ENCODE assay signal across 18 cellular contexts in the genomic region with DNA sequence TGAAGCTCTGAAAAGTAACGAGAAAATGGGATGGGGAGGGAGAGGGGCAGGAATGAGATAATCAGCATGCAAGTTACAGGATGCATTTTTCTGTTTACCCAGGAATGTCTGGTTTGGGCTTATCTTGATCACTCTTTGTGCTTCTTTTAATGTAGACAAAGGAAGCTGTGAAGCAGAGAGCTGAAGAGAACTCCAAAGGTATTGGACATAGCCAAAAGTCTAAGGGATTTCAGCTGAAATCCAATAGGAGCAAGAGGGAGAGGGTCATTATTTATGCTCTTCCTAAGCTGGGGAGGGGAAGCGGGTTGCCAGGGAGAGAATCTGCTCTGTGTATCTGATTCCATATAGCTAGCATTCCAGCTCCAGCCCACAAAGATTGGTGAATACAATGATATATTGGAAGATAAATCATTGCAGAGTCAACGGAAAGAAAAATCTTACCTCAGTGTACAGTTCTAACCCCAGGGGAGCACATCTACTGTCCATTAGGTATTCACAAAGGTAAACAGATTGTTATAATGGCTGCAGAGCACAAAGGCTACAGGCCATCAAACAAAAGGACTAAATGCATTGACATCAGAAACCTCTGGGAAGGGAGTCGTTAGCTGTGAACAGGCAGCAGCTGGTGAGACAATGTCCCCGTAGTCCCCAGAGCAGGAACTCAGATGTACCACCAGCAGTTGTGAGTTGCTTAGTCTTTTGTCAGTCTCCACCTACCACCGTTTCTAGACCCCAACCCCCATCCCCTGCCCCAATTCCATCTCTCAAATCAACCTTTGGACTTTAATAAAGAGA.
DNase-seq lines count a peak whose midpoint lies in the region; TF ChIP-seq lines count a peak whose summit lies in the region.
"Had no signal": no experiment of that assay in that cellular context is flagged by ENCODE, and none has a peak within 500 bp of the region (broad histone marks: within the 10 kb centered on the region; RNA-seq: fewer than 3 reads in every experiment).

No MANE protein-coding gene starts in this region.

- DNase-seq in NCI-H128 (lab: John Stamatoyannopoulos, UW; ENCODE audit: unreplicated experiment) (peak; percentile 75), NCI-H2171 (lab: John Stamatoyannopoulos, UW) (peak; percentile 17), amniotic epithelial cell (ENCODE audit: low read depth) (peak; percentile 22), progenitor cell of endocrine pancreas (ENCODE audit: low spot score, unreplicated experiment) (no peak), C1 segment of cervical spinal cord (lab: John Stamatoyannopoulos, UW) (no peak), GM13977 (ENCODE audit: low spot score) (no peak), SKM-1 (lab: John Stamatoyannopoulos, UW; ENCODE audit: unreplicated experiment) (no peak)
- DNase-seq: activated CD4-positive, alpha-beta T cell treated with anti-CD3 and anti-CD28 coated beads for 48 hours; activated naive CD8-positive, alpha-beta T cell treated with anti-CD3 and anti-CD28 coated beads, Interleukin-2, amount 50 U/mL, for 24 hours; activated T-cell treated with anti-CD3 and anti-CD28 coated beads, Interleukin-2, amount 50 U/mL, for 1 hour; head of caudate nucleus; left ventricle myocardium inferior; naive thymus-derived CD4-positive, alpha-beta T cell; NCI-H226; Peyer's patch; stimulated activated CD4-positive, alpha-beta T cell treated with anti-CD3 and anti-CD28 coated beads, Interleukin-1b, Interleukin-23, amount 100 ng/mL, for 48 hours; T-helper 1 cell; upper lobe of right lung had no signal

- TF ChIP-seq CTCF in progenitor cell of endocrine pancreas (IDR thresholded peaks at IDR 0.05; ENCODE audit: unreplicated experiment) (no peak), GM13977 (IDR thresholded peaks at IDR 0.05; ENCODE audit: extremely low read depth, insufficient read depth, missing control alignments) (no peak)

- H3K9me3 Mint-ChIP-seq in progenitor cell of endocrine pancreas (ENCODE audit: low read depth), result no peaks in the 10 kb centered on the region
- H3K9me3 Mint-ChIP-seq: activated naive CD8-positive, alpha-beta T cell treated with anti-CD3 and anti-CD28 coated beads, Interleukin-2, amount 50 U/mL, for 24 hours; naive thymus-derived CD4-positive, alpha-beta T cell had no signal

- in situ Hi-C loops in GM13977 (cut with MboI; ENCODE audit: low pct_unique_long_range_greater_than_20kb, low sequenced_read_pairs, unreplicated experiment), result no loop called here

- H3K36me3 Mint-ChIP-seq in progenitor cell of endocrine pancreas (ENCODE audit: insufficient read depth), result no peaks in the 10 kb centered on the region
- H3K36me3 Mint-ChIP-seq: naive thymus-derived CD4-positive, alpha-beta T cell had no signal

- H3K4me1 Mint-ChIP-seq in progenitor cell of endocrine pancreas (ENCODE audit: low read depth), result peaks cover 15% of the 10 kb centered on the region
- H3K4me1 Mint-ChIP-seq: activated naive CD8-positive, alpha-beta T cell treated with anti-CD3 and anti-CD28 coated beads, Interleukin-2, amount 50 U/mL, for 24 hours; naive thymus-derived CD4-positive, alpha-beta T cell had no signal

- H3K27ac Mint-ChIP-seq in progenitor cell of endocrine pancreas, result peak overlapping the region; percentile 76
- H3K27ac Mint-ChIP-seq: activated naive CD8-positive, alpha-beta T cell treated with anti-CD3 and anti-CD28 coated beads, Interleukin-2, amount 50 U/mL, for 24 hours; naive thymus-derived CD4-positive, alpha-beta T cell had no signal

- no peak overlapping the region for H3K4me3 Mint-ChIP-seq in progenitor cell of endocrine pancreas (ENCODE audit: low read depth)
- H3K4me3 Mint-ChIP-seq: activated naive CD8-positive, alpha-beta T cell treated with anti-CD3 and anti-CD28 coated beads, Interleukin-2, amount 50 U/mL, for 24 hours; naive thymus-derived CD4-positive, alpha-beta T cell had no signal

- peaks cover 2% of the 10 kb centered on the region for H3K27me3 Mint-ChIP-seq in progenitor cell of endocrine pancreas

Comparison
In these comparisons a context has a peak if more than half of its experiments do, and no peak if none do; other contexts are left out.
1. DNase-seq: peak in NCI-H128 (single experiment), NCI-H2171 (single experiment) and amniotic epithelial cell (single experiment); none in progenitor cell of endocrine pancreas (single experiment), C1 segment of cervical spinal cord (0 of 14), GM13977 (single experiment) and SKM-1 (single experiment).